In genomic region chr5:138833095-138833494, GRCh38 we compare ENCODE assay signal across 18 cellular contexts. TPM values are rescaled to one million over a fixed set of nuclear protein-coding genes. Genes with fewer than 3 reads are reported as not detected.
"Had no signal": no experiment of that assay in that cellular context is flagged by ENCODE, and none has a peak within 500 bp of the region (broad histone marks: within the 10 kb centered on the region; RNA-seq: fewer than 3 reads in every experiment).

No MANE protein-coding gene starts in this region.

- H3K9me3 ChIP-seq: adrenal gland, pancreas, tibial nerve had no signal

- H3K27ac ChIP-seq: pancreas, tibial nerve had no signal

- H3K27me3 ChIP-seq: adrenal gland, pancreas, tibial nerve had no signal

- H3K27ac Mint-ChIP-seq: activated naive CD4-positive, alpha-beta T cell treated with anti-CD3 and anti-CD28 coated beads for 36 hours; activated T-helper 2 cell treated with anti-CD3 and anti-CD28 coated beads, Interferon-gamma antibody, Interleukin-2, Interleukin-4, amounts not matched to agents 10 μg/mL and 5 μg/mL and 100 μg/mL, durations not matched to agents 14 hours and 24 hours and 36 hours had no signal

- H3K9me3 Mint-ChIP-seq: activated naive CD4-positive, alpha-beta T cell treated with anti-CD3 and anti-CD28 coated beads for 36 hours; activated T-helper 2 cell treated with anti-CD3 and anti-CD28 coated beads, Interferon-gamma antibody, Interleukin-2, Interleukin-4, amounts not matched to agents 10 μg/mL and 5 μg/mL and 100 μg/mL, durations not matched to agents 14 hours and 24 hours and 36 hours had no signal

- H3K4me3 Mint-ChIP-seq: activated naive CD4-positive, alpha-beta T cell treated with anti-CD3 and anti-CD28 coated beads for 36 hours had no signal

- DNase-seq: activated CD4-positive, alpha-beta T cell treated with anti-CD3 and anti-CD28 coated beads, Interleukin-2, amount 50 U/mL, for 4 hours; activated CD4-positive, CD25-positive, alpha-beta regulatory T cell treated with anti-CD3 and anti-CD28 coated beads, Interleukin-2, amount 50 U/mL, for 72 hours; activated naive CD4-positive, alpha-beta T cell treated with anti-CD3 and anti-CD28 coated beads for 36 hours; activated T-cell treated with anti-CD3 and anti-CD28 coated beads for 4 hours; adrenal gland; hippocampal formation; left cardiac atrium; midbrain; pancreas; stimulated activated CD4-positive, alpha-beta T cell treated with anti-CD3 and anti-CD28 coated beads, Interleukin-15, amount 100 ng/mL, for 24 hours; stimulated activated CD4-positive, alpha-beta T cell treated with anti-CD3 and anti-CD28 coated beads, Interleukin-4, amount 100 ng/mL, for 1 hour; stimulated activated naive CD4-positive, alpha-beta T cell; T-helper 1 cell; T1000 had no signal

- H3K4me1 ChIP-seq: pancreas had no signal

- H3K4me3 ChIP-seq: adrenal gland, lung, pancreas, tibial nerve had no signal

- ATAC-seq: left cardiac atrium, pancreas had no signal

RNA-seq across cellular contexts. Expression of gene LRRTM2, which starts 42.0 kb away (rescaled TPM):
- total RNA-seq: activated naive CD4-positive, alpha-beta T cell treated with anti-CD3 and anti-CD28 coated beads for 36 hours; myocyte had no signal
